6 cellular contexts compared by ENCODE assay signal in the genomic region with DNA sequence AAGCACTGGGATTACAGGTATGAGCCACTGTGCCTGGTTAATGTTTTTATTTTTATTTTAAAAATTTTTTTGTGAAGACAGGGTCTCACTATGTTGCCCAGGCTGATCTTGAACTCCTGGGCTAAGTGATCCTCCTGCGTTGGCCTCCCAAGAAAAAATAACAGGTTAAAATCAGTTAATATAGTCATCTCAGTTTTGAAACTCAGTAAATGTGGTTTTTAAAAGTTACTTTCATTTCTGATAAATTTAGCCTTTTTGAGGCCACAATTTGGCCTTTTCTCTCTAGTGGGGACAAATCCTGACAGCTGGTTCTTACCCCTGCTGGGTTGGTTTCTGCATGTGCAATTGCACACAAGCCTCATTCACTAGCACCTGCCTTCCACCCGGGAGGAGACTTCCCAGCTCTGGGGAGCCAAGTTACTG. TPM values are rescaled to one million over a fixed set of nuclear protein-coding genes. Genes with fewer than 3 reads are reported as not detected.
DNase-seq lines count a peak whose midpoint lies in the region; ATAC-seq and TF ChIP-seq lines count a peak whose summit lies in the region.

No MANE protein-coding gene starts in this region.

- no peak for TF ChIP-seq CTCF in dorsolateral prefrontal cortex (IDR thresholded peaks at IDR 0.05 in 54 of 56, conservative IDR thresholded peaks at IDR 0.05 in 2 of 56; ENCODE audit: low read depth in 1 of 56, partially characterized antibody in 56 of 56)

- no peak overlapping the region for H3K4me3 ChIP-seq in dorsolateral prefrontal cortex

- intact Hi-C loops in dorsolateral prefrontal cortex (cut with DNase I) (loop anchor here in 1 of 2 donors (5.0 kb wide), 1 partner anchor 36 kb away; no protein-coding TSS in a partner anchor), posterior vena cava (cut with DNase I) (loop anchor here in 1 of 2 donors (5.0 kb wide), 1 partner anchor 134 kb away; no protein-coding TSS in a partner anchor)

- ATAC-seq in GM19395 (IDR thresholded peaks at IDR 0.05; ENCODE audit: unreplicated experiment) (peak; percentile 71), HG03045 (IDR thresholded peaks at IDR 0.05; ENCODE audit: unreplicated experiment) (peak; percentile 73)

- no peaks in the 10 kb centered on the region for H3K27me3 ChIP-seq in dorsolateral prefrontal cortex

- peak overlapping the region; percentile 2 to 98 (median 87) for H3K27ac ChIP-seq in dorsolateral prefrontal cortex

- no peak for DNase-seq in dorsolateral prefrontal cortex
- DNase-seq in posterior vena cava (ENCODE audit: low spot score) = no peak
- no peak for DNase-seq in hepatic stellate cell (ENCODE audit: low spot score)
- no peak for DNase-seq in NCI-H510A (lab: John Stamatoyannopoulos, UW)

RNA-seq across cellular contexts. Expression of gene PMF1, which starts 13.3 kb away (rescaled TPM):
- total RNA-seq in dorsolateral prefrontal cortex (10 to 100 TPM; 16.6 to 45.3 (median 27.0) TPM), posterior vena cava (10 to 100 TPM; 31.8 to 34.6 TPM)

RNA-seq across cellular contexts. Expression of gene BGLAP, which starts 15.9 kb away (rescaled TPM):
- 1 to 10 TPM in 111 of 120 experiments, under 1 TPM in 7, not detected in 2; 0.67 to 8.6 (median 2.6) TPM for total RNA-seq in dorsolateral prefrontal cortex
- total RNA-seq in posterior vena cava = under 1 TPM in 1 of 2 donors, not detected in 1; 0.71 TPM

RNA-seq across cellular contexts. Expression of gene PAQR6, which starts 21.7 kb away (rescaled TPM):
- total RNA-seq in dorsolateral prefrontal cortex = 100 to 1,000 TPM in 104 of 120 experiments, 10 to 100 TPM in 16; 50.9 to 507 (median 173) TPM
- 1 to 10 TPM in 1 of 2 donors, under 1 TPM in 1; 0.43 to 1.9 TPM for total RNA-seq in posterior vena cava

RNA-seq across cellular contexts. Expression of gene SLC25A44, which starts 32.2 kb away (rescaled TPM):
- total RNA-seq in dorsolateral prefrontal cortex = 10 to 100 TPM; 30.5 to 80.5 (median 49.8) TPM
- total RNA-seq in posterior vena cava = 10 to 100 TPM; 16.1 to 21.2 TPM

RNA-seq across cellular contexts. Expression of gene SMG5, which starts 56.5 kb away (rescaled TPM):
- total RNA-seq in dorsolateral prefrontal cortex = 100 to 1,000 TPM in 51 of 120 experiments, 10 to 100 TPM in 69; 66.8 to 160 (median 95.9) TPM
- 10 to 100 TPM; 44.0 to 50.9 TPM for total RNA-seq in posterior vena cava

Comparison
In these comparisons a context has a peak if more than half of its experiments do, and no peak if none do; other contexts are left out.
1. RNA of gene PAQR6, which starts 21.7 kb away (total RNA-seq): 50.9 to 507 TPM in dorsolateral prefrontal cortex; 0.43 to 1.9 TPM in posterior vena cava; every median in the first group is over 10 times any median in the second.